14 cellular contexts compared by ENCODE assay signal in the genomic region with DNA sequence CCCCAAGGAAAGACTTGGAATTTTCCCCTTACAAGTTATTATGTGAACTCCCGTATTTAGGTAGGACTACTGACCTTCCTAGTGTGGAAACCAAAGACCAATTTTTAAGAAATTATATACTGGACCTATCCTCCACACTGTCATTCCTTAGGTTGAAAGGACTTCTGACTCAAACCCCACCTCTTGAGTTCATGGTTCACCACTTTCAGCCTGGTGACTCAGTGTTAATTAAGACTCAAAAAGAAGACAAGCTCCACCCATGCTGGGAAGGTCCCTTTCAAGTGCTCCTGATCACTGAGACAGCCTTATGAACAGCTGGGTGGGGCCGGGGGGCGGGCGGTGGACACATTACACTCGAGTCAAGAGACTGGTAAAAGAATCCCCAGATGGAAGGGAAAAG.
DNase-seq lines count a peak whose midpoint lies in the region; ATAC-seq, FAIRE-seq and TF ChIP-seq lines count a peak whose summit lies in the region.
"Had no signal": no experiment of that assay in that cellular context is flagged by ENCODE, and none has a peak within 500 bp of the region (broad histone marks: within the 10 kb centered on the region; RNA-seq: fewer than 3 reads in every experiment).

No MANE protein-coding gene starts in this region.

- no peak overlapping the region for H2AFZ ChIP-seq in GM12878 (ENCODE audit: control insufficient read depth, low read depth, low read length)

- H3K36me3 ChIP-seq in GM12878 (ENCODE audit: control insufficient read depth in 2 of 2, insufficient read depth in 2 of 2, low read length in 1 of 2): no peaks in the 10 kb centered on the region
- H3K36me3 ChIP-seq: BE2C had no signal

- intact Hi-C loops in GM12878 (cut with micrococcal nuclease; ENCODE audit: unreplicated experiment): no loop called here
- intact Hi-C loops in MCF 10A (cut with micrococcal nuclease): no loop called here

- H3K4me3 Mint-ChIP-seq in MCF 10A (ENCODE audit: unreplicated experiment) (no peak overlapping the region), type B pancreatic cell (no peak overlapping the region)
- H3K4me3 Mint-ChIP-seq: stimulated activated naive CD8-positive, alpha-beta T cell treated with anti-CD3 and anti-CD28 coated beads, Interleukin-15, amount 100 ng/mL, for 72 hours had no signal

- no peaks in the 10 kb centered on the region for H4K20me1 ChIP-seq in GM12878 (ENCODE audit: control insufficient read depth, insufficient read depth)

- no peaks in the 10 kb centered on the region for H3K9me3 ChIP-seq in GM12878 (replicated peaks; ENCODE audit: control insufficient read depth, insufficient read depth, low read length)
- H3K9me3 ChIP-seq: BE2C had no signal

- no peak overlapping the region for H3K4me2 ChIP-seq in GM12878 (ENCODE audit: control insufficient read depth, insufficient read depth)

- H3K36me3 Mint-ChIP-seq in MCF 10A (ENCODE audit: insufficient read depth, unreplicated experiment) (no peaks in the 10 kb centered on the region), type B pancreatic cell (no peaks in the 10 kb centered on the region)

- DNase-seq in GM12878 (ENCODE audit: low read depth, low spot score): peak; percentile 8
- no peak for DNase-seq in MCF 10A (ENCODE audit: unreplicated experiment)
- DNase-seq in islet precursor cell: no peak
- no peak for DNase-seq in type B pancreatic cell (ENCODE audit: extremely low spot score, unreplicated experiment)
- DNase-seq in DMS 273 treated with DMSO at 0.1 percent for 48 hours (lab: John Stamatoyannopoulos, UW): no peak
- DNase-seq: BE2C; foreskin keratinocyte; kidney glomerular epithelial cell; NCI-H1694 treated with DMSO at 0.1 percent for 48 hours; stimulated activated CD4-positive, alpha-beta T cell treated with anti-CD3 and anti-CD28 coated beads, Interleukin-4, amount 100 ng/mL, for 4 hours; stimulated activated naive CD8-positive, alpha-beta T cell treated with anti-CD3 and anti-CD28 coated beads, Interleukin-15, amount 100 ng/mL, for 72 hours had no signal

- no peaks in the 10 kb centered on the region for H3K27me3 Mint-ChIP-seq in MCF 10A (ENCODE audit: insufficient read depth, unreplicated experiment)
- H3K27me3 Mint-ChIP-seq in type B pancreatic cell: no peaks in the 10 kb centered on the region
- H3K27me3 Mint-ChIP-seq: stimulated activated naive CD8-positive, alpha-beta T cell treated with anti-CD3 and anti-CD28 coated beads, Interleukin-15, amount 100 ng/mL, for 72 hours had no signal

- H3K9ac ChIP-seq in GM12878 (ENCODE audit: control insufficient read depth, insufficient read depth, low read length): no peak overlapping the region

- POLR2A ChIA-PET in GM12878 (lab: Charles Lee) (interaction anchor here (0.5 kb wide), 1 partner anchor 60 kb away, joined by 3 read pairs; no protein-coding TSS in a partner anchor), MCF 10A (lab: Yijun Ruan, JAX) (no interaction called here)

- no peak for TF ChIP-seq EP300 in GM12878 (IDR thresholded peaks at IDR 0.05; ENCODE audit: borderline replicate concordance in 1 of 2, control insufficient read depth in 1 of 2, low read depth in 2 of 2, low read length in 2 of 2)

- in situ Hi-C loops in GM12878 (cut with MboI): no loop called here

- no peak for TF ChIP-seq RAD21 in GM12878 (IDR thresholded peaks at IDR 0.05; ENCODE audit: insufficient read depth, low read depth, low read length)

- ATAC-seq in GM18520 (IDR thresholded peaks at IDR 0.05; ENCODE audit: unreplicated experiment) (peak; percentile 85), GM21526 (IDR thresholded peaks at IDR 0.05; ENCODE audit: low FRiP score, unreplicated experiment) (peak; percentile 53), HG03095 (IDR thresholded peaks at IDR 0.05; ENCODE audit: unreplicated experiment) (peak; percentile 79), GM12878 (peak; percentile 95)
- ATAC-seq: foreskin keratinocyte; stimulated activated naive CD8-positive, alpha-beta T cell treated with anti-CD3 and anti-CD28 coated beads, Interleukin-15, amount 100 ng/mL, for 72 hours had no signal

- TF ChIP-seq POLR2A in GM12878 (IDR thresholded peaks at IDR 0.05; ENCODE audit: low read depth, low read length): no peak

- H3K9me3 Mint-ChIP-seq in MCF 10A (ENCODE audit: unreplicated experiment) (no peaks in the 10 kb centered on the region), type B pancreatic cell (no peaks in the 10 kb centered on the region)
- H3K9me3 Mint-ChIP-seq: stimulated activated naive CD8-positive, alpha-beta T cell treated with anti-CD3 and anti-CD28 coated beads, Interleukin-15, amount 100 ng/mL, for 72 hours had no signal

- H3K79me2 ChIP-seq in GM12878 (ENCODE audit: control insufficient read depth, insufficient read depth, low read length): no peaks in the 10 kb centered on the region

- H3K4me1 Mint-ChIP-seq in MCF 10A (ENCODE audit: insufficient read depth, unreplicated experiment) (peaks cover 5% of the 10 kb centered on the region), type B pancreatic cell (ENCODE audit: unreplicated experiment) (peaks cover 14% of the 10 kb centered on the region)
- H3K4me1 Mint-ChIP-seq: stimulated activated naive CD8-positive, alpha-beta T cell treated with anti-CD3 and anti-CD28 coated beads, Interleukin-15, amount 100 ng/mL, for 72 hours had no signal

- no peak overlapping the region for H3K4me3 ChIP-seq in GM12878

- BruUV-seq in GM12878 (replicated peaks; lab: Mats Ljungman, UMichigan): no TSS peak
- no TSS peak for BruUV-seq in MCF 10A (replicated peaks; lab: Mats Ljungman, UMichigan)

- H3K27me3 ChIP-seq in GM12878 (replicated peaks in 1 of 2; ENCODE audit: control insufficient read depth in 2 of 2, insufficient read depth in 2 of 2, low read length in 1 of 2): no peaks in the 10 kb centered on the region
- H3K27me3 ChIP-seq: BE2C, foreskin keratinocyte had no signal

- no peak overlapping the region for H3K27ac ChIP-seq in GM12878 (ENCODE audit: control insufficient read depth, insufficient read depth)
- H3K27ac ChIP-seq: foreskin keratinocyte had no signal

- H3K4me1 ChIP-seq in GM12878 (ENCODE audit: control insufficient read depth, insufficient read depth, low read length): no peaks in the 10 kb centered on the region
- H3K4me1 ChIP-seq: BE2C, foreskin keratinocyte had no signal

- CTCF ChIA-PET in GM12878 (lab: Yijun Ruan, JAX) (no interaction called here), MCF 10A (lab: Yijun Ruan, JAX) (no interaction called here)

- RAD21 ChIA-PET in GM12878 (lab: Charles Lee; ENCODE audit: unreplicated experiment): interaction anchor here (0.6 to 0.9 kb wide), 3 partner anchors 12 to 329 kb away, joined by 3 read pairs; no protein-coding TSS in a partner anchor

- WGBS in GM12878 (ENCODE audit: insufficient coverage, insufficient replicate concordance, low lambda C conversion rate, missing lambda C conversion rate): 0% methylated on average over 5 of the region's 5 CpGs

- no peak for FAIRE-seq in GM12878 (lab: Jason Lieb, UNC)

- SMC1A ChIA-PET in GM12878 (lab: Charles Lee; ENCODE audit: uncharacterized antibody, unreplicated experiment): interaction anchor here (0.6 to 1.5 kb wide), 2 partner anchors 95 to 103 kb away, joined by 3 read pairs; no protein-coding TSS in a partner anchor

- H3K27ac Mint-ChIP-seq in MCF 10A (ENCODE audit: low read depth, unreplicated experiment) (no peak overlapping the region), type B pancreatic cell (no peak overlapping the region)
- H3K27ac Mint-ChIP-seq: stimulated activated naive CD8-positive, alpha-beta T cell treated with anti-CD3 and anti-CD28 coated beads, Interleukin-15, amount 100 ng/mL, for 72 hours had no signal

- TF ChIP-seq CTCF in GM12878 (IDR thresholded peaks at IDR 0.05 in 2 of 3, conservative IDR thresholded peaks at IDR 0.05 in 1 of 3; ENCODE audit: control insufficient read depth in 2 of 3, extremely low read depth in 1 of 3, insufficient read depth in 1 of 3, low read depth in 3 of 3, low read length in 3 of 3) (no peak), MCF 10A (IDR thresholded peaks at IDR 0.05; ENCODE audit: unreplicated experiment) (no peak), type B pancreatic cell (conservative IDR thresholded peaks at IDR 0.05) (no peak)

TF ChIP-seq in GM12878, 131 proteins besides CTCF, POLR2A, EP300 and RAD21:
- TF ChIP-seq, protein P1, sequence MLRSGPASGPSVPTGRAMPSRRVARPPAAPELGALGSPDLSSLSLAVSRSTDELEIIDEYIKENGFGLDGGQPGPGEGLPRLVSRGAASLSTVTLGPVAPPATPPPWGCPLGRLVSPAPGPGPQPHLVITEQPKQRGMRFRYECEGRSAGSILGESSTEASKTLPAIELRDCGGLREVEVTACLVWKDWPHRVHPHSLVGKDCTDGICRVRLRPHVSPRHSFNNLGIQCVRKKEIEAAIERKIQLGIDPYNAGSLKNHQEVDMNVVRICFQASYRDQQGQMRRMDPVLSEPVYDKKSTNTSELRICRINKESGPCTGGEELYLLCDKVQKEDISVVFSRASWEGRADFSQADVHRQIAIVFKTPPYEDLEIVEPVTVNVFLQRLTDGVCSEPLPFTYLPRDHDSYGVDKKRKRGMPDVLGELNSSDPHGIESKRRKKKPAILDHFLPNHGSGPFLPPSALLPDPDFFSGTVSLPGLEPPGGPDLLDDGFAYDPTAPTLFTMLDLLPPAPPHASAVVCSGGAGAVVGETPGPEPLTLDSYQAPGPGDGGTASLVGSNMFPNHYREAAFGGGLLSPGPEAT (IDR thresholded peaks at IDR 0.05; ENCODE audit: low read depth): peak; percentile 29; the same call in 1 of the 2 replicates
- TF ChIP-seq NR2F1 (conservative IDR thresholded peaks at IDR 0.05) (peak; percentile 79), BCL11A (IDR thresholded peaks at IDR 0.05; ENCODE audit: low read depth, low read length) (peak; percentile 50; the same call in 1 of the 2 replicates), MTA2 (IDR thresholded peaks at IDR 0.05; ENCODE audit: low read depth) (peak; percentile 71), JUND (IDR thresholded peaks at IDR 0.05; ENCODE audit: low read depth, low read length) (peak; percentile 17; the same call in 1 of the 2 replicates), IKZF1 (conservative IDR thresholded peaks at IDR 0.05) (peak; percentile 47; the same call in 1 of the 2 replicates), JUNB (IDR thresholded peaks at IDR 0.05) (peak; percentile 27; the same call in 1 of the 2 replicates), SMARCA5 (IDR thresholded peaks at IDR 0.05) (no peak), IKZF2 (IDR thresholded peaks at IDR 0.05) (peak; percentile 41 to 58; a peak in 3 of 4 replicates), NR2C1 (IDR thresholded peaks at IDR 0.05) (no peak), CHD2 (IDR thresholded peaks at IDR 0.05; ENCODE audit: borderline replicate concordance, low read depth, low read length) (no peak)
TF ChIP-seq in GM12878: peak in this region for 8.
